Comparison of ENCODE assay signal across 17 cellular contexts in genomic region chr12:112153900-112154234, GRCh38. TPM values are rescaled to one million over a fixed set of nuclear protein-coding genes. Genes with fewer than 3 reads are reported as not detected.
DNase-seq lines count a peak whose midpoint lies in the region; ATAC-seq and TF ChIP-seq lines count a peak whose summit lies in the region.
"Had no signal": no experiment of that assay in that cellular context is flagged by ENCODE, and none has a peak within 500 bp of the region (broad histone marks: within the 10 kb centered on the region; RNA-seq: fewer than 3 reads in every experiment).

No MANE protein-coding gene starts in this region.

- H3K27ac ChIP-seq in cardiac muscle cell, result peak overlapping the region; percentile 34
- H3K27ac ChIP-seq: GM23248, Peyer's patch had no signal

- peaks cover 30% of the 10 kb centered on the region for H3K36me3 ChIP-seq in cardiac muscle cell
- peaks cover 4% of the 10 kb centered on the region for H3K36me3 ChIP-seq in Caco-2 (ENCODE audit: control insufficient read depth, insufficient read depth, low read length)

- peaks cover 14 to 17% of the 10 kb centered on the region in 2 donors for H3K4me1 Mint-ChIP-seq in effector memory CD8-positive, alpha-beta T cell (ENCODE audit: low read depth in 2 of 2)
- H3K4me1 Mint-ChIP-seq in nephron, result no peaks in the 10 kb centered on the region
- H3K4me1 Mint-ChIP-seq in Caco-2 (ENCODE audit: low read depth, unreplicated experiment), result peaks cover 8% of the 10 kb centered on the region

- H3K27me3 ChIP-seq in cardiac muscle cell (no peaks in the 10 kb centered on the region), Caco-2 (replicated peaks; ENCODE audit: control insufficient read depth, insufficient read depth, low read length) (no peaks in the 10 kb centered on the region)
- H3K27me3 ChIP-seq: Peyer's patch had no signal

- peak overlapping the region; percentile 76 to 86 for H3K27ac Mint-ChIP-seq in effector memory CD8-positive, alpha-beta T cell
- H3K27ac Mint-ChIP-seq in nephron (peak overlapping the region in 2 of 3 experiments; percentile 14 to 65), Caco-2 (ENCODE audit: unreplicated experiment) (no peak overlapping the region)

- DNase-seq in cardiac muscle cell (ENCODE audit: low read depth in 1 of 2, low spot score in 1 of 2) (no peak), cardiac septum (ENCODE audit: low spot score) (no peak), NCI-H2227 treated with DMSO at 0.1 percent for 48 hours (lab: John Stamatoyannopoulos, UW) (no peak), Caco-2 (no peak)
- DNase-seq in effector memory CD8-positive, alpha-beta T cell, result no peak
- no peak for DNase-seq in activated naive CD4-positive, alpha-beta T cell treated with Interleukin-2 at 50 U/mL for 16 hours
- DNase-seq in activated CD4-positive, alpha-beta T cell treated with anti-CD3 and anti-CD28 coated beads for 1 hour, result no peak
- DNase-seq: DND-41, GDM1, GM23248, IMR-90, NCI-H1930, NCI-H2171 treated with DMSO at 0.1 percent for 48 hours, NCI-H510A, NCI-H82, Peyer's patch had no signal

- no TSS peak for BruUV-seq in Caco-2 (replicated peaks; lab: Mats Ljungman, UMichigan)

- no peak for ATAC-seq in effector memory CD8-positive, alpha-beta T cell (replicated peaks)

- no peak overlapping the region for H3K4me3 Mint-ChIP-seq in effector memory CD8-positive, alpha-beta T cell
- H3K4me3 Mint-ChIP-seq in nephron, result no peak overlapping the region
- no peak overlapping the region for H3K4me3 Mint-ChIP-seq in Caco-2 (ENCODE audit: unreplicated experiment)

- no peaks in the 10 kb centered on the region for H3K27me3 Mint-ChIP-seq in effector memory CD8-positive, alpha-beta T cell
- H3K27me3 Mint-ChIP-seq in nephron (ENCODE audit: low read depth) (no peaks in the 10 kb centered on the region), Caco-2 (ENCODE audit: insufficient read depth, unreplicated experiment) (no peaks in the 10 kb centered on the region)

- H3K9me3 Mint-ChIP-seq in effector memory CD8-positive, alpha-beta T cell, result peaks cover 10 to 18% of the 10 kb centered on the region in 2 donors
- H3K9me3 Mint-ChIP-seq in nephron, result peaks cover 27% of the 10 kb centered on the region
- peaks cover 29% of the 10 kb centered on the region for H3K9me3 Mint-ChIP-seq in Caco-2 (ENCODE audit: unreplicated experiment)

- H3K9me3 ChIP-seq in cardiac muscle cell (ENCODE audit: low read depth) (no peaks in the 10 kb centered on the region), Caco-2 (no peaks in the 10 kb centered on the region; the same call in 1 of the 2 replicates)

- TF ChIP-seq CTCF in cardiac muscle cell (IDR thresholded peaks at IDR 0.05; ENCODE audit: low read depth, low read length) (no peak), nephron (IDR thresholded peaks at IDR 0.05; ENCODE audit: unreplicated experiment in 3 of 3) (no peak), Caco-2 (IDR thresholded peaks at IDR 0.05; ENCODE audit: insufficient read depth in 1 of 2, low read depth in 1 of 2, low read length in 1 of 2, severe bottlenecking in 1 of 2, unreplicated experiment in 1 of 2) (no peak)

- H3K4me3 ChIP-seq in cardiac muscle cell (no peak overlapping the region), Caco-2 (ENCODE audit: low read depth, low read length) (no peak overlapping the region)
- H3K4me3 ChIP-seq: GM23248, Peyer's patch had no signal

- CTCF ChIA-PET in Caco-2 (lab: Charles Lee), result no interaction called here

- POLR2A ChIA-PET in Caco-2 (lab: Charles Lee), result no interaction called here

- H3K4me1 ChIP-seq in cardiac muscle cell (ENCODE audit: low read depth), result no peaks in the 10 kb centered on the region
- H3K4me1 ChIP-seq in Caco-2, result peaks cover 9% of the 10 kb centered on the region
- H3K4me1 ChIP-seq: Peyer's patch had no signal

- intact Hi-C loops in cardiac septum (cut with DNase I), result no loop called here
- intact Hi-C loops in Caco-2 (cut with micrococcal nuclease; ENCODE audit: unreplicated experiment), result no loop called here

- H3K36me3 Mint-ChIP-seq in effector memory CD8-positive, alpha-beta T cell (ENCODE audit: insufficient read depth), result peaks cover 57% of the 10 kb centered on the region
- H3K36me3 Mint-ChIP-seq in nephron (ENCODE audit: low read depth) (peaks cover 80% of the 10 kb centered on the region), Caco-2 (ENCODE audit: insufficient read depth, unreplicated experiment) (peaks cover 69% of the 10 kb centered on the region)

RNA-seq across cellular contexts. Expression of gene TRAFD1, which starts 28.5 kb away (rescaled TPM):
- total RNA-seq in cardiac muscle cell, result 34.5 and 41.3 TPM in 2 replicates
- 60.6 and 66.8 TPM in 2 replicates for polyA plus RNA-seq in cardiac muscle cell
- total RNA-seq in cardiac septum, result 32.3 TPM
- 25.5 and 26.5 TPM in 2 replicates for total RNA-seq in Caco-2 (2022)

RNA-seq across cellular contexts. Expression of gene NAA25, which starts 45.3 kb away (rescaled TPM):
- total RNA-seq in cardiac muscle cell (12.3 and 25.9 TPM in 2 replicates), cardiac septum (23.1 TPM), Caco-2 (2022) (41.0 and 42.3 TPM in 2 replicates)
- 30.6 and 46.7 TPM in 2 replicates for polyA plus RNA-seq in cardiac muscle cell
